In genomic region chr9:27726244-27727141, GRCh38 we compare ENCODE assay signal across 8 cellular contexts.
DNase-seq lines count a peak whose midpoint lies in the region; ATAC-seq and TF ChIP-seq lines count a peak whose summit lies in the region.

No MANE protein-coding gene starts in this region.

- no peak overlapping the region for H3K4me3 ChIP-seq in cardiac fibroblast (replicated peaks in 1 of 2; ENCODE audit: low read depth in 2 of 2, low read length in 2 of 2)

- peaks cover 5% of the 10 kb centered on the region for H3K4me1 Mint-ChIP-seq in T-helper 17 cell

- no peak overlapping the region for H3K27ac Mint-ChIP-seq in T-helper 17 cell

- peak; percentile 72 for TF ChIP-seq CTCF in cardiac fibroblast (IDR thresholded peaks at IDR 0.05; ENCODE audit: low read depth, low read length)

- H3K4me3 Mint-ChIP-seq in T-helper 17 cell = no peak overlapping the region

- no peaks in the 10 kb centered on the region for H3K9me3 ChIP-seq in T-helper 17 cell (ENCODE audit: control insufficient read depth, low read length, poor library complexity, severe bottlenecking)

- DNase-seq in SIG-M5 treated with dmso at 0.1 percent for 504 hours (lab: John Stamatoyannopoulos, UW; ENCODE audit: unreplicated experiment) = peak; percentile 44
- DNase-seq in SIG-M5 (lab: John Stamatoyannopoulos, UW) = no peak
- peak; percentile 64 for DNase-seq in NCI-H128 (lab: John Stamatoyannopoulos, UW; ENCODE audit: unreplicated experiment)
- DNase-seq in T-helper 17 cell = peak in 1 of 3 donors; percentile 8
- DNase-seq in cardiac fibroblast (ENCODE audit: low read depth in 2 of 2) = peak; percentile 75 to 78
- DNase-seq in kidney tubule cell (ENCODE audit: low spot score) = peak; percentile 69
- peak; percentile 49 for DNase-seq in stimulated activated CD4-positive, alpha-beta T cell treated with anti-CD3 and anti-CD28 coated beads, Interleukin-4, amount 100 ng/mL, for 24 hours

- H3K36me3 Mint-ChIP-seq in T-helper 17 cell (ENCODE audit: low read depth) = no peaks in the 10 kb centered on the region

- ATAC-seq in HG02571 (IDR thresholded peaks at IDR 0.05; ENCODE audit: unreplicated experiment) = peak; percentile 78
- ATAC-seq in T-helper 17 cell = peak; percentile 52

- H3K27me3 Mint-ChIP-seq in T-helper 17 cell = peaks cover 33% of the 10 kb centered on the region
